In the genomic region with DNA sequence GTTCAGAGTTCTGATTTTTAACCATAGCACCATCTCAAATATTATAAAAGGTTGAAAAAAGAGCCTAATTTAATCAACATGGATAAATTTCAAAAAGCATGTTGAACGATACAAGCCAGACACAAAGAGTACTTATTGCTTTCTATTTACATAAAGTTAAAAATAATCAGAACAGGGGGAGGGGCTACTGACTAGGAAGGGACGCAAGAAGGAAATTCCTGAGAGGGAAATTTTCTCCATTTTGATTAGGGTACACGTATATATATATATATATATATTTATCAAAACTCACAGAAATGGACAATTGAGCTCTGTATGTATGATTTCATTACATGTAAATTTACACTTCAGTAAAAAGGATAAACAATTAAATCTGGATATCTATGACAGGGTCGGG, we compare ENCODE assay signal across 8 cellular contexts. TPM values are rescaled to one million over a fixed set of nuclear protein-coding genes. Genes with fewer than 3 reads are reported as not detected.
A peak's percentile ranks its signal among the peaks of the same experiment; 100 is the strongest.
DNase-seq lines count a peak whose midpoint lies in the region; ATAC-seq and TF ChIP-seq lines count a peak whose summit lies in the region.

No MANE protein-coding gene starts in this region.

- H3K27ac ChIP-seq in heart left ventricle = peak overlapping the region; percentile 63 to 86 (median 80)

- H3K4me1 Mint-ChIP-seq in WTC11 = peaks cover 11% of the 10 kb centered on the region

- intact Hi-C loops in heart left ventricle (cut with DNase I) (loop anchor here in 5 of 10 donors (1.0 to 10.0 kb wide), 6 partner anchors 74 to 106 kb away; a partner anchor contains a TSS), sciatic nerve (cut with DNase I) (no loop called here)

- no peaks in the 10 kb centered on the region for H3K9me3 Mint-ChIP-seq in WTC11

- 0 to 28% (median 13%) methylated on average over 4 of the region's 4 CpGs for WGBS in heart left ventricle, 4 donors

- H3K9me3 ChIP-seq in heart left ventricle = no peaks in the 10 kb centered on the region

- CTCF ChIA-PET in WTC11 (lab: Charles Lee) = no interaction called here

- peak overlapping the region; percentile 48 to 93 (median 72) for H3K4me3 ChIP-seq in heart left ventricle

- peaks cover 0 to 9% (median 0%) of the 10 kb centered on the region in 9 donors for H3K36me3 ChIP-seq in heart left ventricle

- TF ChIP-seq POLR2A in heart left ventricle (IDR thresholded peaks at IDR 0.05) = no peak

- H3K27me3 Mint-ChIP-seq in WTC11 (ENCODE audit: low read depth) = no peaks in the 10 kb centered on the region

- H3K4me3 Mint-ChIP-seq in WTC11 = peak overlapping the region; percentile 86

- peaks cover 0 to 5% (median 0%) of the 10 kb centered on the region in 9 donors for H3K27me3 ChIP-seq in heart left ventricle

- peaks cover 2% of the 10 kb centered on the region for H3K36me3 Mint-ChIP-seq in WTC11

- ATAC-seq in HG03342 (IDR thresholded peaks at IDR 0.05; ENCODE audit: unreplicated experiment) (peak; percentile 31), WTC11 (no peak), heart left ventricle (peak in 3 of 4 donors; percentile 24 to 64 (median 51)), sciatic nerve (peak; percentile 15), GM21619 (IDR thresholded peaks at IDR 0.05; ENCODE audit: unreplicated experiment) (no peak), HG02610 (IDR thresholded peaks at IDR 0.05; ENCODE audit: unreplicated experiment) (no peak)

- POLR2A ChIA-PET in WTC11 (lab: Charles Lee) = interaction anchor here (0.9 kb wide), 1 partner anchor 133 kb away, joined by 5 read pairs; no protein-coding TSS in a partner anchor

- no peak overlapping the region for H3K27ac Mint-ChIP-seq in WTC11

- peaks cover 0 to 19% (median 3%) of the 10 kb centered on the region in 12 donors for H3K4me1 ChIP-seq in heart left ventricle

- no peak for TF ChIP-seq CTCF in WTC11 (IDR thresholded peaks at IDR 0.05)
- TF ChIP-seq CTCF in heart left ventricle (IDR thresholded peaks at IDR 0.05) = no peak

- DNase-seq in NCI-H1092 treated with DMSO at 0.1 percent for 48 hours (lab: John Stamatoyannopoulos, UW) (peak; percentile 55), NCI-H1092 (lab: John Stamatoyannopoulos, UW) (no peak), WTC11 (ENCODE audit: low spot score) (no peak), heart left ventricle (no peak), sciatic nerve (ENCODE audit: low spot score) (no peak)

TF ChIP-seq in WTC11, 78 proteins besides CTCF, POLR2A, EP300 and RAD21:
- TF ChIP-seq, protein P1, sequence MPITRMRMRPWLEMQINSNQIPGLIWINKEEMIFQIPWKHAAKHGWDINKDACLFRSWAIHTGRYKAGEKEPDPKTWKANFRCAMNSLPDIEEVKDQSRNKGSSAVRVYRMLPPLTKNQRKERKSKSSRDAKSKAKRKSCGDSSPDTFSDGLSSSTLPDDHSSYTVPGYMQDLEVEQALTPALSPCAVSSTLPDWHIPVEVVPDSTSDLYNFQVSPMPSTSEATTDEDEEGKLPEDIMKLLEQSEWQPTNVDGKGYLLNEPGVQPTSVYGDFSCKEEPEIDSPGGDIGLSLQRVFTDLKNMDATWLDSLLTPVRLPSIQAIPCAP (CRISPR knock-in tag; IDR thresholded peaks at IDR 0.05) = no peak
- no peak for TF ChIP-seq ZBTB21 (CRISPR knock-in tag; IDR thresholded peaks at IDR 0.05; ENCODE audit: borderline replicate concordance)
- TF ChIP-seq, protein P2, sequence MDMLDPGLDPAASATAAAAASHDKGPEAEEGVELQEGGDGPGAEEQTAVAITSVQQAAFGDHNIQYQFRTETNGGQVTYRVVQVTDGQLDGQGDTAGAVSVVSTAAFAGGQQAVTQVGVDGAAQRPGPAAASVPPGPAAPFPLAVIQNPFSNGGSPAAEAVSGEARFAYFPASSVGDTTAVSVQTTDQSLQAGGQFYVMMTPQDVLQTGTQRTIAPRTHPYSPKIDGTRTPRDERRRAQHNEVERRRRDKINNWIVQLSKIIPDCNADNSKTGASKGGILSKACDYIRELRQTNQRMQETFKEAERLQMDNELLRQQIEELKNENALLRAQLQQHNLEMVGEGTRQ (CRISPR knock-in tag; IDR thresholded peaks at IDR 0.05) = no peak
- no peak for TF ChIP-seq FOXK1 (CRISPR knock-in tag; IDR thresholded peaks at IDR 0.05)
- TF ChIP-seq NFYB (CRISPR knock-in tag; conservative IDR thresholded peaks at IDR 0.05; ENCODE audit: low read depth) = no peak
- TF ChIP-seq, protein P3, sequence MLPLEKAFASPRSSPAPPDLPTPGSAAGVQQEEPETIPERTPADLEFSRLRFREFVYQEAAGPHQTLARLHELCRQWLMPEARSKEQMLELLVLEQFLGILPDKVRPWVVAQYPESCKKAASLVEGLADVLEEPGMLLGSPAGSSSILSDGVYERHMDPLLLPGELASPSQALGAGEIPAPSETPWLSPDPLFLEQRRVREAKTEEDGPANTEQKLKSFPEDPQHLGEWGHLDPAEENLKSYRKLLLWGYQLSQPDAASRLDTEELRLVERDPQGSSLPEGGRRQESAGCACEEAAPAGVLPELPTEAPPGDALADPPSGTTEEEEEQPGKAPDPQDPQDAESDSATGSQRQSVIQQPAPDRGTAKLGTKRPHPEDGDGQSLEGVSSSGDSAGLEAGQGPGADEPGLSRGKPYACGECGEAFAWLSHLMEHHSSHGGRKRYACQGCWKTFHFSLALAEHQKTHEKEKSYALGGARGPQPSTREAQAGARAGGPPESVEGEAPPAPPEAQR (CRISPR knock-in tag; IDR thresholded peaks at IDR 0.05) = no peak
- no peak for TF ChIP-seq ZNF121 (CRISPR knock-in tag; IDR thresholded peaks at IDR 0.05)
- TF ChIP-seq, protein P4, sequence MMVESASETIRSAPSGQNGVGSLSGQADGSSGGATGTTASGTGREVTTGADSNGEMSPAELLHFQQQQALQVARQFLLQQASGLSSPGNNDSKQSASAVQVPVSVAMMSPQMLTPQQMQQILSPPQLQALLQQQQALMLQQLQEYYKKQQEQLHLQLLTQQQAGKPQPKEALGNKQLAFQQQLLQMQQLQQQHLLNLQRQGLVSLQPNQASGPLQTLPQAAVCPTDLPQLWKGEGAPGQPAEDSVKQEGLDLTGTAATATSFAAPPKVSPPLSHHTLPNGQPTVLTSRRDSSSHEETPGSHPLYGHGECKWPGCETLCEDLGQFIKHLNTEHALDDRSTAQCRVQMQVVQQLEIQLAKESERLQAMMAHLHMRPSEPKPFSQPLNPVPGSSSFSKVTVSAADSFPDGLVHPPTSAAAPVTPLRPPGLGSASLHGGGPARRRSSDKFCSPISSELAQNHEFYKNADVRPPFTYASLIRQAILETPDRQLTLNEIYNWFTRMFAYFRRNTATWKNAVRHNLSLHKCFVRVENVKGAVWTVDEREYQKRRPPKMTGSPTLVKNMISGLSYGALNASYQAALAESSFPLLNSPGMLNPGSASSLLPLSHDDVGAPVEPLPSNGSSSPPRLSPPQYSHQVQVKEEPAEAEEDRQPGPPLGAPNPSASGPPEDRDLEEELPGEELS (CRISPR knock-in tag; IDR thresholded peaks at IDR 0.05) = no peak
- TF ChIP-seq, protein P5, sequence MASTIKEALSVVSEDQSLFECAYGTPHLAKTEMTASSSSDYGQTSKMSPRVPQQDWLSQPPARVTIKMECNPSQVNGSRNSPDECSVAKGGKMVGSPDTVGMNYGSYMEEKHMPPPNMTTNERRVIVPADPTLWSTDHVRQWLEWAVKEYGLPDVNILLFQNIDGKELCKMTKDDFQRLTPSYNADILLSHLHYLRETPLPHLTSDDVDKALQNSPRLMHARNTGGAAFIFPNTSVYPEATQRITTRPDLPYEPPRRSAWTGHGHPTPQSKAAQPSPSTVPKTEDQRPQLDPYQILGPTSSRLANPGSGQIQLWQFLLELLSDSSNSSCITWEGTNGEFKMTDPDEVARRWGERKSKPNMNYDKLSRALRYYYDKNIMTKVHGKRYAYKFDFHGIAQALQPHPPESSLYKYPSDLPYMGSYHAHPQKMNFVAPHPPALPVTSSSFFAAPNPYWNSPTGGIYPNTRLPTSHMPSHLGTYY (CRISPR knock-in tag; IDR thresholded peaks at IDR 0.05) = no peak
- no peak for TF ChIP-seq MXD4 (CRISPR knock-in tag; IDR thresholded peaks at IDR 0.05; ENCODE audit: borderline replicate concordance)
- TF ChIP-seq, protein P6, sequence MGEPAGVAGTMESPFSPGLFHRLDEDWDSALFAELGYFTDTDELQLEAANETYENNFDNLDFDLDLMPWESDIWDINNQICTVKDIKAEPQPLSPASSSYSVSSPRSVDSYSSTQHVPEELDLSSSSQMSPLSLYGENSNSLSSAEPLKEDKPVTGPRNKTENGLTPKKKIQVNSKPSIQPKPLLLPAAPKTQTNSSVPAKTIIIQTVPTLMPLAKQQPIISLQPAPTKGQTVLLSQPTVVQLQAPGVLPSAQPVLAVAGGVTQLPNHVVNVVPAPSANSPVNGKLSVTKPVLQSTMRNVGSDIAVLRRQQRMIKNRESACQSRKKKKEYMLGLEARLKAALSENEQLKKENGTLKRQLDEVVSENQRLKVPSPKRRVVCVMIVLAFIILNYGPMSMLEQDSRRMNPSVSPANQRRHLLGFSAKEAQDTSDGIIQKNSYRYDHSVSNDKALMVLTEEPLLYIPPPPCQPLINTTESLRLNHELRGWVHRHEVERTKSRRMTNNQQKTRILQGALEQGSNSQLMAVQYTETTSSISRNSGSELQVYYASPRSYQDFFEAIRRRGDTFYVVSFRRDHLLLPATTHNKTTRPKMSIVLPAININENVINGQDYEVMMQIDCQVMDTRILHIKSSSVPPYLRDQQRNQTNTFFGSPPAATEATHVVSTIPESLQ (CRISPR knock-in tag; IDR thresholded peaks at IDR 0.05) = no peak
- TF ChIP-seq KAT7 (CRISPR knock-in tag; IDR thresholded peaks at IDR 0.05; ENCODE audit: borderline replicate concordance) = no peak
- TF ChIP-seq NFATC4 (CRISPR knock-in tag; IDR thresholded peaks at IDR 0.05) = no peak
- TF ChIP-seq JUN (CRISPR knock-in tag; IDR thresholded peaks at IDR 0.05) = no peak
- TF ChIP-seq JAZF1 (CRISPR knock-in tag; IDR thresholded peaks at IDR 0.05) = no peak
- TF ChIP-seq, protein P7, sequence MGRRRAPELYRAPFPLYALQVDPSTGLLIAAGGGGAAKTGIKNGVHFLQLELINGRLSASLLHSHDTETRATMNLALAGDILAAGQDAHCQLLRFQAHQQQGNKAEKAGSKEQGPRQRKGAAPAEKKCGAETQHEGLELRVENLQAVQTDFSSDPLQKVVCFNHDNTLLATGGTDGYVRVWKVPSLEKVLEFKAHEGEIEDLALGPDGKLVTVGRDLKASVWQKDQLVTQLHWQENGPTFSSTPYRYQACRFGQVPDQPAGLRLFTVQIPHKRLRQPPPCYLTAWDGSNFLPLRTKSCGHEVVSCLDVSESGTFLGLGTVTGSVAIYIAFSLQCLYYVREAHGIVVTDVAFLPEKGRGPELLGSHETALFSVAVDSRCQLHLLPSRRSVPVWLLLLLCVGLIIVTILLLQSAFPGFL (CRISPR knock-in tag; IDR thresholded peaks at IDR 0.05; ENCODE audit: borderline replicate concordance) = no peak

RNA-seq across cellular contexts. Expression of a gene that starts 0.5 kb away (rescaled TPM):
- total RNA-seq in WTC11 (2021) (8.4 to 9.8 TPM (median 9.1 TPM) in 3 replicates), heart left ventricle (10 to 100 TPM in 7 of 9 donors, 1 to 10 TPM in 2; 7.5 to 14.8 (median 11.7) TPM), sciatic nerve (15.2 TPM)
- polyA plus RNA-seq in heart left ventricle = 10 to 100 TPM in 1 of 2 donors, 1 to 10 TPM in 1; 2.6 to 10.1 TPM

RNA-seq across cellular contexts. Expression of a gene that starts 16.9 kb away (rescaled TPM):
- total RNA-seq in WTC11 (2021) (0.78 to 1.4 TPM (median 0.82 TPM) in 3 replicates), heart left ventricle (1 to 10 TPM in 2 of 9 donors, under 1 TPM in 7; 0.38 to 1.2 (median 0.56) TPM), sciatic nerve (2.1 TPM)
- polyA plus RNA-seq in heart left ventricle = under 1 TPM; 0.65 to 0.80 TPM

Comparison
In these comparisons a context has a peak if more than half of its experiments do, and no peak if none do; other contexts are left out.
1. ATAC-seq: peak in HG03342 (single experiment), heart left ventricle (3 of 4) and sciatic nerve (single experiment); none in WTC11 (single experiment), GM21619 (single experiment) and HG02610 (single experiment).